Comparison of ENCODE assay signal across 17 cellular contexts in genomic region chr18:79257480-79257879, GRCh38.
"Had no signal": no experiment of that assay in that cellular context is flagged by ENCODE, and none has a peak within 500 bp of the region (broad histone marks: within the 10 kb centered on the region; RNA-seq: fewer than 3 reads in every experiment).

No MANE protein-coding gene starts in this region.

- H3K4me1 ChIP-seq: prostate gland had no signal

- H3K79me2 ChIP-seq: hepatocyte had no signal

- H2AFZ ChIP-seq: hepatocyte had no signal

- H3K9me3 ChIP-seq: gastroesophageal sphincter, prostate gland had no signal

- DNase-seq: activated CD4-positive, alpha-beta T cell treated with anti-CD3 and anti-CD28 coated beads, Interleukin-2, amount 10 ng/mL, durations not matched to agents 7 days and 5 days; activated CD8-positive, alpha-beta memory T cell treated with anti-CD3 and anti-CD28 coated beads, Interleukin-2, amount 50 U/mL, for 48 hours; activated gamma-delta T cell treated with Interleukin-2 at 50 U/mL for 16 hours; activated naive CD8-positive, alpha-beta T cell treated with anti-CD3 and anti-CD28 coated beads for 36 hours; activated T-cell treated with anti-CD3 and anti-CD28 coated beads, Interleukin-2, amount 50 U/mL, for 72 hours; cerebellar nuclear complex; dermis blood vessel endothelial cell; endodermal cell; mesendoderm; occipital lobe; stimulated activated CD4-positive, alpha-beta T cell treated with anti-CD3 and anti-CD28 coated beads, Interleukin-1b, Interleukin-23, amount 100 ng/mL, for 48 hours; stimulated activated naive CD8-positive, alpha-beta T cell treated with anti-CD3 and anti-CD28 coated beads, Interleukin-15, amount 100 ng/mL, for 72 hours had no signal

- H3K27me3 ChIP-seq: gastroesophageal sphincter, hepatocyte had no signal

- H3K27ac ChIP-seq: gastroesophageal sphincter, hepatocyte, prostate gland had no signal

- H3K4me2 ChIP-seq: hepatocyte had no signal

- FAIRE-seq: keratinocyte had no signal

- H3K4me3 ChIP-seq: gastroesophageal sphincter, hepatocyte, prostate gland had no signal

- ATAC-seq: activated T-cell treated with anti-CD3 and anti-CD28 coated beads, Interleukin-2, amount 50 U/mL, for 72 hours; gastroesophageal sphincter; natural killer cell treated with Interleukin-12 subunit alpha and Interleukin-12 subunit beta and Interleukin-15 and Interleukin-18, amount 100 ng/mL, for 72 hours; stimulated activated naive CD8-positive, alpha-beta T cell treated with anti-CD3 and anti-CD28 coated beads, Interleukin-15, amount 100 ng/mL, for 72 hours had no signal

- H3K36me3 ChIP-seq: prostate gland had no signal
